ENCODE assay signal across 1 cellular context in the genomic region with DNA sequence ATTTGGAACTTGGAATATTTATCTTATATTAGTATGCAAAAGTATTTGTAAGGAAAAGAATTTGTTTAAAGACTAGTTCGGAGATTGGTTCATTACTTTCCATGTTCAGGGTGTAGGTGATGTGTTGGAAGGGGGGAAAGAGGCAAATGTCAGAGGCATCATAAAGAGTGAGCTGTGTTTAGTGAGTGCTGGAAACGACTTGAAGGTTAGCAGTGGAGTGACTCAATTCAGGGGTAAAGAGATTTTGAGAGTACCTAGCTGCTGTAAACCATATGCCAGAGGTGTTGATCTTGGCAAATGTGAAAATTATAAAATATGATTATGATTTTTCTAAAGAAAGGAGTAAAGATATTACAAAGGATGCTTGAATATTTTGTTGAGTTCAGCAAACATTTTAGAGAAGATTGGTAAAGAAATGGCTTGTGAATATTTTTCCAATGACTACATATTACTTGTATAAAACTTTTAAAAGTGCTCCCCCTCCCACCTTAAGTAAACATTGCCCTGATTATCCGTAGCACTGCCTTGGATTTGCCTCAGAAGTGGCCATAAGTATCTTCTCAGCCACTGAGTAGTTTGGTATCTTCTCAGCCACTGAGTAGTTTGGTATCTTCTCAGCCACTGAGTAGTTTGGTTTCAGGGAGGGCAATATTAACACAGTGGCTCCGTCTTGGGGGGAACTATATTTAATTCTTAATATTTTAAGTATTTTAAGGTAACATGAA.
TF ChIP-seq lines count a peak whose summit lies in the region.

No MANE protein-coding gene starts in this region.

TF ChIP-seq in SK-N-SH, 30 proteins besides CTCF, POLR2A, EP300 and RAD21 (continued from another document):
- TF ChIP-seq, protein P1, sequence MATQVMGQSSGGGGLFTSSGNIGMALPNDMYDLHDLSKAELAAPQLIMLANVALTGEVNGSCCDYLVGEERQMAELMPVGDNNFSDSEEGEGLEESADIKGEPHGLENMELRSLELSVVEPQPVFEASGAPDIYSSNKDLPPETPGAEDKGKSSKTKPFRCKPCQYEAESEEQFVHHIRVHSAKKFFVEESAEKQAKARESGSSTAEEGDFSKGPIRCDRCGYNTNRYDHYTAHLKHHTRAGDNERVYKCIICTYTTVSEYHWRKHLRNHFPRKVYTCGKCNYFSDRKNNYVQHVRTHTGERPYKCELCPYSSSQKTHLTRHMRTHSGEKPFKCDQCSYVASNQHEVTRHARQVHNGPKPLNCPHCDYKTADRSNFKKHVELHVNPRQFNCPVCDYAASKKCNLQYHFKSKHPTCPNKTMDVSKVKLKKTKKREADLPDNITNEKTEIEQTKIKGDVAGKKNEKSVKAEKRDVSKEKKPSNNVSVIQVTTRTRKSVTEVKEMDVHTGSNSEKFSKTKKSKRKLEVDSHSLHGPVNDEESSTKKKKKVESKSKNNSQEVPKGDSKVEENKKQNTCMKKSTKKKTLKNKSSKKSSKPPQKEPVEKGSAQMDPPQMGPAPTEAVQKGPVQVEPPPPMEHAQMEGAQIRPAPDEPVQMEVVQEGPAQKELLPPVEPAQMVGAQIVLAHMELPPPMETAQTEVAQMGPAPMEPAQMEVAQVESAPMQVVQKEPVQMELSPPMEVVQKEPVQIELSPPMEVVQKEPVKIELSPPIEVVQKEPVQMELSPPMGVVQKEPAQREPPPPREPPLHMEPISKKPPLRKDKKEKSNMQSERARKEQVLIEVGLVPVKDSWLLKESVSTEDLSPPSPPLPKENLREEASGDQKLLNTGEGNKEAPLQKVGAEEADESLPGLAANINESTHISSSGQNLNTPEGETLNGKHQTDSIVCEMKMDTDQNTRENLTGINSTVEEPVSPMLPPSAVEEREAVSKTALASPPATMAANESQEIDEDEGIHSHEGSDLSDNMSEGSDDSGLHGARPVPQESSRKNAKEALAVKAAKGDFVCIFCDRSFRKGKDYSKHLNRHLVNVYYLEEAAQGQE (IDR thresholded peaks at IDR 0.05; ENCODE audit: low read depth, low read length): no peak
- TF ChIP-seq EZH2phosphoT487 (IDR thresholded peaks at IDR 0.05; ENCODE audit: borderline replicate concordance, low read depth): no peak
- no peak for TF ChIP-seq YY1 (IDR thresholded peaks at IDR 0.05; ENCODE audit: low read depth)
- TF ChIP-seq MEF2A (IDR thresholded peaks at IDR 0.05; ENCODE audit: borderline replicate concordance, low read depth): no peak
- no peak for TF ChIP-seq SIN3A (IDR thresholded peaks at IDR 0.05; ENCODE audit: borderline replicate concordance, low read depth, low read length)
- TF ChIP-seq FOXJ3 (CRISPR knock-in tag; IDR thresholded peaks at IDR 0.05): no peak
- no peak for TF ChIP-seq RXRA (IDR thresholded peaks at IDR 0.05; ENCODE audit: borderline replicate concordance, low read depth)
- no peak for TF ChIP-seq ZBTB33 (IDR thresholded peaks at IDR 0.05; ENCODE audit: borderline replicate concordance, low read depth)
- TF ChIP-seq FOXM1 (IDR thresholded peaks at IDR 0.05; ENCODE audit: low read depth): no peak
- TF ChIP-seq SMC3 (IDR thresholded peaks at IDR 0.05; ENCODE audit: low read depth, low read length): no peak
